Comparison of ENCODE assay signal across 8 cellular contexts in genomic region chr12:14618990-14619389, GRCh38. TPM values are rescaled to one million over a fixed set of nuclear protein-coding genes. Genes with fewer than 3 reads are reported as not detected.
DNase-seq lines count a peak whose midpoint lies in the region; ATAC-seq and TF ChIP-seq lines count a peak whose summit lies in the region.

No MANE protein-coding gene starts in this region.

- H3K27ac ChIP-seq in right cardiac atrium (ENCODE audit: low read length) (no peak overlapping the region), left ventricle myocardium inferior (replicated peaks) (no peak overlapping the region), transverse colon (peak overlapping the region; percentile 61 to 66 (median 62))

- H3K36me3 ChIP-seq in left ventricle myocardium inferior (no peaks in the 10 kb centered on the region), transverse colon (peaks cover 0 to 10% (median 0%) of the 10 kb centered on the region in 4 donors)

- ATAC-seq in Right ventricle myocardium superior (ENCODE audit: poor library complexity) = peak; percentile 73
- ATAC-seq in right cardiac atrium = no peak
- ATAC-seq in HG03469 (IDR thresholded peaks at IDR 0.05; ENCODE audit: unreplicated experiment) = no peak

- DNase-seq in Right ventricle myocardium superior (no peak), right cardiac atrium (no peak), RPMI7951 (ENCODE audit: low read depth) (peak; percentile 35), left ventricle myocardium inferior (no peak), transverse colon (no peak), SKM-1 (lab: John Stamatoyannopoulos, UW; ENCODE audit: unreplicated experiment) (no peak), cerebellar nuclear complex (lab: John Stamatoyannopoulos, UW) (no peak)

- WGBS in right cardiac atrium = 31% methylated on average over 4 of the region's 4 CpGs
- 52 to 66% methylated on average over 2 to 4 of the region's 4 CpGs for WGBS in transverse colon (ENCODE audit: low coverage in 1 of 2), 2 donors

- no peak for TF ChIP-seq POLR2A in transverse colon (IDR thresholded peaks at IDR 0.05)

- H3K4me1 ChIP-seq in right cardiac atrium (ENCODE audit: control insufficient read depth, insufficient read depth, low read length) (peaks cover under 1% of the 10 kb centered on the region), left ventricle myocardium inferior (peaks cover 31% of the 10 kb centered on the region), transverse colon (peaks cover 7 to 28% (median 20%) of the 10 kb centered on the region in 4 donors)

- no peaks in the 10 kb centered on the region for H3K9me3 ChIP-seq in right cardiac atrium (ENCODE audit: control insufficient read depth, low read length)
- H3K9me3 ChIP-seq in left ventricle myocardium inferior (replicated peaks) = no peaks in the 10 kb centered on the region
- no peaks in the 10 kb centered on the region for H3K9me3 ChIP-seq in transverse colon

- TF ChIP-seq CTCF in left ventricle myocardium inferior (IDR thresholded peaks at IDR 0.05; ENCODE audit: borderline replicate concordance) = peak; percentile 64
- peak; percentile 16 to 49 (median 28) for TF ChIP-seq CTCF in transverse colon (IDR thresholded peaks at IDR 0.05)

- H3K4me3 ChIP-seq in right cardiac atrium (ENCODE audit: low read length) (no peak overlapping the region), left ventricle myocardium inferior (no peak overlapping the region), transverse colon (no peak overlapping the region)

- in situ Hi-C loops in transverse colon (cut with MboI; ENCODE audit: low pct_ligation_motif_present in 1 of 4, low pct_unique_long_range_greater_than_20kb in 1 of 4, low sequenced_read_pairs in 3 of 4) = loop anchor here (10.0 to 25.0 kb wide), 3 partner anchors 107 to 384 kb away; no protein-coding TSS in a partner anchor

- no peak for TF ChIP-seq EP300 in transverse colon (IDR thresholded peaks at IDR 0.05; ENCODE audit: low read depth)

- no peaks in the 10 kb centered on the region for H3K27me3 ChIP-seq in right cardiac atrium (ENCODE audit: control insufficient read depth, insufficient read depth)
- H3K27me3 ChIP-seq in left ventricle myocardium inferior (ENCODE audit: low read depth) = no peaks in the 10 kb centered on the region
- H3K27me3 ChIP-seq in transverse colon = no peaks in the 10 kb centered on the region

- intact Hi-C loops in Right ventricle myocardium superior (cut with DNase I) (loop anchor here (5.0 kb wide), 1 partner anchor 107 kb away; no protein-coding TSS in a partner anchor), right cardiac atrium (cut with DNase I) (loop anchor here in 2 of 4 donors (5.0 to 10.0 kb wide), 2 partner anchors 104 to 382 kb away; no protein-coding TSS in a partner anchor), left ventricle myocardium inferior (cut with micrococcal nuclease) (loop anchor here (5.0 kb wide), 1 partner anchor 382 kb away; no protein-coding TSS in a partner anchor), transverse colon (cut with DNase I; ENCODE audit: low total_unique reads) (no loop called here)

RNA-seq across cellular contexts. Expression of gene PLBD1, which starts 51.3 kb away (rescaled TPM):
- total RNA-seq in Right ventricle myocardium superior (23.8 TPM), right cardiac atrium (10 to 100 TPM; 22.1 to 30.9 (median 23.9) TPM), left ventricle myocardium inferior (29.1 TPM), transverse colon (10 to 100 TPM; 30.8 to 74.6 (median 40.4) TPM)
- 12.7 TPM for polyA plus RNA-seq in right cardiac atrium
- 0.78 and 1.3 TPM in 2 replicates for total RNA-seq in RPMI7951 (2014; rRNA removed; shearing (Covaris generic))

Comparison
In these comparisons a context has a peak if more than half of its experiments do, and no peak if none do; other contexts are left out.
1. H3K27ac ChIP-seq: peak in transverse colon (4 of 4); none in right cardiac atrium (single experiment) and left ventricle myocardium inferior (single experiment).